Comparison of ENCODE assay signal across 13 cellular contexts in the genomic region with DNA sequence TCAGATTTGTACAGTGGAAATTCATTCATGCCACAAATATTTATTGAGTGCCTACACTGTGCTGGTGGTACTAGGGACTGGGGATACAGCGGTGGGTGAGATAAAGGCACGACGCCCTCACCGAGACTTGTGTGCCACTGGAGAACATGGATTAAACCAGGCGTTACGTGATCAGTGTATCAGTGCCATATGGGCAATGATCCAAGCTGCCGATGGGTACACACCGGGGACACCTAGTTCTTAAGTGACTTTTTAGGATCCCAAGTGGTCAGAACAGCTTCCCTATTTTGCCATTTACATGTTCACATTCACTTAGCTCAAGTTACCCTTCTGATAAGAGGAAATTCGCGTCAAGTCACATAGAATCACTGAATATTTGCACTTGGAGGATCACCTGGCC.
"Had no signal": no experiment of that assay in that cellular context is flagged by ENCODE, and none has a peak within 500 bp of the region (broad histone marks: within the 10 kb centered on the region; RNA-seq: fewer than 3 reads in every experiment).

No MANE protein-coding gene starts in this region.

- DNase-seq: activated naive CD4-positive, alpha-beta T cell treated with anti-CD3 and anti-CD28 coated beads, Interleukin-2, amount 10 ng/mL, durations not matched to agents 7 days and 5 days; central memory CD4-positive, alpha-beta T cell; effector memory CD4-positive, alpha-beta T cell; gastrocnemius medialis; naive B cell; retina; stimulated activated CD4-positive, alpha-beta T cell treated with anti-CD3 and anti-CD28 coated beads, Interleukin-2, amount 100 ng/mL, for 24 hours; stimulated activated naive B cell treated with anti-CD40 and anti-IgM and Interleukin-4, amounts not matched to agents 10 μg/mL and 1 μg/mL and 100 μg/mL, for 72 hours; trophoblast cell had no signal

- H3K9me3 ChIP-seq: gastrocnemius medialis had no signal

- H3K4me3 ChIP-seq: gastrocnemius medialis, lung had no signal

- H3K36me3 ChIP-seq: gastrocnemius medialis had no signal

- H3K27ac ChIP-seq: epithelial cell of prostate, gastrocnemius medialis, parathyroid adenoma had no signal

- ATAC-seq: activated CD4-positive, CD25-positive, alpha-beta regulatory T cell treated with anti-CD3 and anti-CD28 coated beads, Interleukin-2, amount 50 U/mL, for 24 hours; stimulated activated naive B cell treated with anti-CD40 and anti-IgM and Interleukin-4, amounts not matched to agents 10 μg/mL and 1 μg/mL and 100 μg/mL, for 72 hours had no signal

- H3K9ac ChIP-seq: parathyroid adenoma had no signal
